In the genomic region with DNA sequence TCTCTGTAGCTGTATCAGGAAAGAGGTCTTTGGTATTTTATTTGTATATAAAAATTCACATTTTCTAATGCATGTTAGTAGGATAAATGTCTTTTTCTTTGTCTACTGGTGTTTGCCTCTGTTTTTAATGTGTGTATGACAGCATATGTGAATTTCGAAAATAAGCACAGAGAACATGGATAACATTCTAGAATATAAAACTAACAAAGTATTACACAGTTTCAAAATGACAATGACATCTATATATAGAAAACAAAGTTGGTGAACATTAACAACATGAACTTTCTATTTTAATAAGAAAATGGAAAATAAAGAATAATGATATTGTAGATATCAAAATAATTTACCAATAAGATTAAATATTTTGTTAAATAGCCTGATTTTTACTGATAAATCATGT, we compare ENCODE assay signal across 15 cellular contexts.
DNase-seq lines count a peak whose midpoint lies in the region; ATAC-seq, FAIRE-seq and TF ChIP-seq lines count a peak whose summit lies in the region.
"Had no signal": no experiment of that assay in that cellular context is flagged by ENCODE, and none has a peak within 500 bp of the region (broad histone marks: within the 10 kb centered on the region; RNA-seq: fewer than 3 reads in every experiment).

No MANE protein-coding gene starts in this region.

- no peaks in the 10 kb centered on the region for H3K9me2 ChIP-seq in MM.1S (replicated peaks; ENCODE audit: insufficient read depth, low read length)

- H3K36me3 ChIP-seq in GM12878 (ENCODE audit: control insufficient read depth in 2 of 2, insufficient read depth in 2 of 2, low read length in 1 of 2): no peaks in the 10 kb centered on the region
- no peaks in the 10 kb centered on the region for H3K36me3 ChIP-seq in MM.1S (replicated peaks; ENCODE audit: insufficient read depth, low read length)

- in situ Hi-C loops in GM12878 (cut with MboI): no loop called here

- H3F3A ChIP-seq in MM.1S (ENCODE audit: insufficient read depth, low read length): no peaks in the 10 kb centered on the region

- no peak for DNase-seq in GM12878 (ENCODE audit: low read depth, low spot score)
- no peak for DNase-seq in EL
- no peak for DNase-seq in MM.1S
- no peak for DNase-seq in cerebellar nuclear complex (lab: John Stamatoyannopoulos, UW)
- no peak for DNase-seq in AG20443 (ENCODE audit: low spot score)
- DNase-seq: activated CD8-positive, alpha-beta T cell treated with anti-CD3 and anti-CD28 coated beads for 36 hours; activated naive CD4-positive, alpha-beta T cell; CD4-positive, alpha-beta memory T cell; NCI-H446; T1000 had no signal

- H3K4me2 ChIP-seq in GM12878 (ENCODE audit: control insufficient read depth, insufficient read depth) (peak overlapping the region; percentile 41; the same call in 1 of the 2 replicates), MM.1S (ENCODE audit: low read depth, low read length) (no peak overlapping the region)

- H3K9ac ChIP-seq in GM12878 (ENCODE audit: control insufficient read depth, insufficient read depth, low read length): no peak overlapping the region
- H3K9ac ChIP-seq in MM.1S (ENCODE audit: low read length): no peak overlapping the region

- H2AFZ ChIP-seq in GM12878 (ENCODE audit: control insufficient read depth, low read depth, low read length) (no peak overlapping the region), MM.1S (ENCODE audit: low read length) (no peak overlapping the region)

- H3K79me2 ChIP-seq in GM12878 (ENCODE audit: control insufficient read depth, insufficient read depth, low read length): no peaks in the 10 kb centered on the region
- H3K79me2 ChIP-seq in MM.1S (ENCODE audit: low read length): no peaks in the 10 kb centered on the region

- WGBS in GM12878 (ENCODE audit: insufficient coverage, insufficient replicate concordance, low lambda C conversion rate, missing lambda C conversion rate): 92% methylated on average over 1 of the region's 1 CpG

- H3K27me3 ChIP-seq in GM12878 (replicated peaks in 1 of 2; ENCODE audit: control insufficient read depth in 2 of 2, insufficient read depth in 2 of 2, low read length in 1 of 2) (no peaks in the 10 kb centered on the region), MM.1S (replicated peaks; ENCODE audit: insufficient read depth, low read length) (no peaks in the 10 kb centered on the region)

- no peak overlapping the region for H3K4me3 ChIP-seq in GM12878
- no peak overlapping the region for H3K4me3 ChIP-seq in MM.1S (ENCODE audit: low read length)
- H3K4me3 ChIP-seq: lung, skin epidermis had no signal

- no TSS peak for BruUV-seq in GM12878 (replicated peaks; lab: Mats Ljungman, UMichigan)

- RAD21 ChIA-PET in GM12878 (lab: Charles Lee; ENCODE audit: unreplicated experiment): interaction anchor here (0.9 kb wide), 1 partner anchor 124 kb away, joined by 3 read pairs; no protein-coding TSS in a partner anchor

- TF ChIP-seq CTCF in GM12878 (IDR thresholded peaks at IDR 0.05 in 2 of 3, conservative IDR thresholded peaks at IDR 0.05 in 1 of 3; ENCODE audit: control insufficient read depth in 2 of 3, extremely low read depth in 1 of 3, insufficient read depth in 1 of 3, low read depth in 3 of 3, low read length in 3 of 3) (no peak), MM.1S (IDR thresholded peaks at IDR 0.05; ENCODE audit: low read length) (no peak)

- POLR2A ChIA-PET in GM12878 (lab: Charles Lee): no interaction called here

- CTCF ChIA-PET in GM12878 (lab: Yijun Ruan, JAX): interaction anchor here (1.0 kb wide), 1 partner anchor 189 kb away, joined by 3 read pairs; no protein-coding TSS in a partner anchor

- H3K4me1 ChIP-seq in GM12878 (ENCODE audit: control insufficient read depth, insufficient read depth, low read length) (peaks cover 17% of the 10 kb centered on the region), MM.1S (ENCODE audit: low read length) (no peaks in the 10 kb centered on the region)

- H3K27ac ChIP-seq in GM12878 (ENCODE audit: control insufficient read depth, insufficient read depth) (peak overlapping the region; percentile 35; the same call in 1 of the 2 replicates), MM.1S (ENCODE audit: low read length) (no peak overlapping the region)

- FAIRE-seq in GM12878 (lab: Jason Lieb, UNC): no peak

- TF ChIP-seq EP300 in GM12878 (IDR thresholded peaks at IDR 0.05; ENCODE audit: borderline replicate concordance in 1 of 2, control insufficient read depth in 1 of 2, low read depth in 2 of 2, low read length in 2 of 2): no peak

- TF ChIP-seq POLR2A in GM12878 (IDR thresholded peaks at IDR 0.05; ENCODE audit: low read depth, low read length): no peak

- intact Hi-C loops in GM12878 (cut with micrococcal nuclease; ENCODE audit: unreplicated experiment): loop anchor here (2.0 to 5.0 kb wide), 5 partner anchors 21 to 604 kb away; no protein-coding TSS in a partner anchor

- no peak for TF ChIP-seq RAD21 in GM12878 (IDR thresholded peaks at IDR 0.05; ENCODE audit: insufficient read depth, low read depth, low read length)

- H4K20me1 ChIP-seq in GM12878 (ENCODE audit: control insufficient read depth, insufficient read depth) (no peaks in the 10 kb centered on the region), MM.1S (ENCODE audit: insufficient read depth, low read length) (no peaks in the 10 kb centered on the region)

- H3K9me3 ChIP-seq in GM12878 (replicated peaks; ENCODE audit: control insufficient read depth, insufficient read depth, low read length) (no peaks in the 10 kb centered on the region; the same call in 2 of the 3 replicates), MM.1S (replicated peaks; ENCODE audit: insufficient read depth, low read length) (no peaks in the 10 kb centered on the region)

- SMC1A ChIA-PET in GM12878 (lab: Charles Lee; ENCODE audit: uncharacterized antibody, unreplicated experiment): interaction anchor here (1.3 to 2.1 kb wide), 2 partner anchors 9 to 17 kb away, joined by 3 to 5 read pairs; no protein-coding TSS in a partner anchor

- ATAC-seq in GM18873 (IDR thresholded peaks at IDR 0.05; ENCODE audit: low FRiP score, unreplicated experiment) (peak; percentile 28), GM21723 (IDR thresholded peaks at IDR 0.05; ENCODE audit: unreplicated experiment) (peak; percentile 39), HG03103 (IDR thresholded peaks at IDR 0.05; ENCODE audit: low read depth, unreplicated experiment) (peak; percentile 28), GM12878 (peak; percentile 63)
- ATAC-seq: activated CD8-positive, alpha-beta T cell treated with anti-CD3 and anti-CD28 coated beads for 36 hours had no signal

TF ChIP-seq in GM12878, 131 proteins besides CTCF, POLR2A, EP300 and RAD21:
- TF ChIP-seq GABPA (IDR thresholded peaks at IDR 0.05; ENCODE audit: low read depth) (0 out of 2 replicates have a peak, but pooled peaks have one; percentile 21), ZNF384 (IDR thresholded peaks at IDR 0.05; ENCODE audit: borderline replicate concordance, low read depth, low read length) (no peak), MEF2A (IDR thresholded peaks at IDR 0.05; ENCODE audit: insufficient read depth, low read depth, low read length) (peak; percentile 70)
TF ChIP-seq in GM12878: peak in this region for 2.
